In genomic region chr17:74290340-74290739, GRCh38 we compare ENCODE assay signal across 32 cellular contexts. TPM values are rescaled to one million over a fixed set of nuclear protein-coding genes. Genes with fewer than 3 reads are reported as not detected.
DNase-seq lines count a peak whose midpoint lies in the region; ATAC-seq and TF ChIP-seq lines count a peak whose summit lies in the region.
"Had no signal": no experiment of that assay in that cellular context is flagged by ENCODE, and none has a peak within 500 bp of the region (broad histone marks: within the 10 kb centered on the region; RNA-seq: fewer than 3 reads in every experiment).

No MANE protein-coding gene starts in this region.

- H3K27ac Mint-ChIP-seq in activated naive CD8-positive, alpha-beta T cell treated with anti-CD3 and anti-CD28 coated beads, Interleukin-2, amount 50 U/mL, for 24 hours, result no peak overlapping the region
- H3K27ac Mint-ChIP-seq: activated naive CD4-positive, alpha-beta T cell treated with anti-CD3 and anti-CD28 coated beads, Interleukin-2, amount 50 U/mL, for 24 hours; activated T-helper 1 cell treated with anti-CD3 and anti-CD28 coated beads, Interleukin-12 subunit alpha, Interleukin-12 subunit beta, Interleukin-2, Interleukin-4 antibody, amounts not matched to agents 30 ng/mL and 10 ng/mL and 1 ng/mL, durations not matched to agents 14 hours and 24 hours and 36 hours had no signal

- intact Hi-C loops in Panc1 (cut with micrococcal nuclease; ENCODE audit: unreplicated experiment) (no loop called here), tibial artery (cut with DNase I; ENCODE audit: low total_unique reads) (no loop called here)

- H2BK120ac ChIP-seq in neuronal stem cell (ENCODE audit: low read depth, low read length), result no peak overlapping the region

- no peak overlapping the region for H2AK5ac ChIP-seq in neuronal stem cell (ENCODE audit: low read depth, low read length)

- TF ChIP-seq CTCF in Panc1 (IDR thresholded peaks at IDR 0.05) (no peak), foreskin keratinocyte (conservative IDR thresholded peaks at IDR 0.05) (no peak), tibial artery (IDR thresholded peaks at IDR 0.05) (no peak)

- no peak overlapping the region for H3K4me3 ChIP-seq in Panc1 (ENCODE audit: low read depth in 2 of 2, low read length in 2 of 2)
- no peak overlapping the region for H3K4me3 ChIP-seq in neuronal stem cell (ENCODE audit: low read length in 2 of 2)
- no peak overlapping the region for H3K4me3 ChIP-seq in tibial artery
- H3K4me3 ChIP-seq: ascending aorta, hepatocyte, lung, skin epidermis, testis had no signal

- no peaks in the 10 kb centered on the region for H3K27me3 ChIP-seq in Panc1 (ENCODE audit: control insufficient read depth, insufficient read depth, low read length)
- peaks cover 3% of the 10 kb centered on the region for H3K27me3 ChIP-seq in foreskin keratinocyte
- H3K27me3 ChIP-seq in neuronal stem cell (ENCODE audit: control insufficient read depth in 3 of 3, insufficient read depth in 3 of 3, low read depth in 1 of 3, low read length in 3 of 3), result no peaks in the 10 kb centered on the region
- no peaks in the 10 kb centered on the region for H3K27me3 ChIP-seq in tibial artery
- H3K27me3 ChIP-seq: ascending aorta, hepatocyte, testis had no signal

- peak overlapping the region; percentile 61 for H3K18ac ChIP-seq in neuronal stem cell (ENCODE audit: low read length)

- no peak overlapping the region for H3K4ac ChIP-seq in neuronal stem cell (ENCODE audit: low read length)

- no peaks in the 10 kb centered on the region for H3K36me3 Mint-ChIP-seq in activated naive CD8-positive, alpha-beta T cell treated with anti-CD3 and anti-CD28 coated beads, Interleukin-2, amount 50 U/mL, for 24 hours (ENCODE audit: low read depth)
- H3K36me3 Mint-ChIP-seq: activated naive CD4-positive, alpha-beta T cell treated with anti-CD3 and anti-CD28 coated beads, Interleukin-2, amount 50 U/mL, for 24 hours; stimulated activated effector memory CD8-positive, alpha-beta T cell treated with anti-CD3 and anti-CD28 coated beads, Interleukin-12 subunit alpha, Interleukin-12 subunit beta, amount 100 ng/mL, for 72 hours had no signal

- H2AFZ ChIP-seq in neuronal stem cell (ENCODE audit: low read length), result peak overlapping the region; percentile 76
- H2AFZ ChIP-seq: hepatocyte had no signal

- H3K9me3 Mint-ChIP-seq in activated naive CD8-positive, alpha-beta T cell treated with anti-CD3 and anti-CD28 coated beads, Interleukin-2, amount 50 U/mL, for 24 hours, result peaks cover 4% of the 10 kb centered on the region
- H3K9me3 Mint-ChIP-seq: activated naive CD4-positive, alpha-beta T cell treated with anti-CD3 and anti-CD28 coated beads, Interleukin-2, amount 50 U/mL, for 24 hours; activated T-helper 1 cell treated with anti-CD3 and anti-CD28 coated beads, Interleukin-12 subunit alpha, Interleukin-12 subunit beta, Interleukin-2, Interleukin-4 antibody, amounts not matched to agents 30 ng/mL and 10 ng/mL and 1 ng/mL, durations not matched to agents 14 hours and 24 hours and 36 hours; central memory CD8-positive, alpha-beta T cell; neural crest cell; stimulated activated effector memory CD8-positive, alpha-beta T cell treated with anti-CD3 and anti-CD28 coated beads, Interleukin-12 subunit alpha, Interleukin-12 subunit beta, amount 100 ng/mL, for 72 hours had no signal

- DNase-seq in DMS53 (lab: John Stamatoyannopoulos, UW), result peak; percentile 26
- no peak for DNase-seq in DMS53 treated with DMSO at 0.1 percent for 48 hours (lab: John Stamatoyannopoulos, UW; ENCODE audit: unreplicated experiment)
- DNase-seq in Panc1 (ENCODE audit: low read depth, low spot score), result no peak
- peak in 1 of 2 donors; percentile 23 for DNase-seq in foreskin keratinocyte
- DNase-seq in neuronal stem cell (ENCODE audit: low spot score), result no peak
- DNase-seq in tibial artery, result no peak
- DNase-seq in activated naive CD8-positive, alpha-beta T cell treated with anti-CD3 and anti-CD28 coated beads, Interleukin-2, amount 50 U/mL, for 24 hours, result no peak
- DNase-seq: activated CD4-positive, alpha-beta T cell treated with anti-CD3 and anti-CD28 coated beads for 4 hours; Caco-2; EL; foreskin fibroblast; HCEC 1CT; KBM-7; NCI-H2171; NCI-H526 treated with DMSO at 0.1 percent for 48 hours; OCI-M1; SIG-M5; stimulated activated CD4-positive, alpha-beta T cell treated with anti-CD3 and anti-CD28 coated beads, Interleukin-1b, Interleukin-23, amount 100 ng/mL, for 48 hours; testis had no signal

- H3K27me3 Mint-ChIP-seq in activated naive CD8-positive, alpha-beta T cell treated with anti-CD3 and anti-CD28 coated beads, Interleukin-2, amount 50 U/mL, for 24 hours, result no peaks in the 10 kb centered on the region
- H3K27me3 Mint-ChIP-seq: activated naive CD4-positive, alpha-beta T cell treated with anti-CD3 and anti-CD28 coated beads, Interleukin-2, amount 50 U/mL, for 24 hours; central memory CD8-positive, alpha-beta T cell had no signal

- no peaks in the 10 kb centered on the region for H3K79me1 ChIP-seq in neuronal stem cell (ENCODE audit: low read depth, low read length)

- H3K36me3 ChIP-seq in Panc1 (ENCODE audit: control insufficient read depth, insufficient read depth, low read length) (no peaks in the 10 kb centered on the region), neuronal stem cell (replicated peaks in 1 of 2; ENCODE audit: control insufficient read depth in 2 of 2, insufficient read depth in 2 of 2, low read length in 2 of 2) (no peaks in the 10 kb centered on the region), tibial artery (no peaks in the 10 kb centered on the region)
- H3K36me3 ChIP-seq: ascending aorta had no signal

- BruUV-seq in Panc1 (replicated peaks; lab: Mats Ljungman, UMichigan), result no TSS peak

- no peaks in the 10 kb centered on the region for H3K4me1 ChIP-seq in Panc1 (ENCODE audit: control insufficient read depth, insufficient read depth, low read length)
- peaks cover 7% of the 10 kb centered on the region for H3K4me1 ChIP-seq in foreskin keratinocyte
- H3K4me1 ChIP-seq in neuronal stem cell (ENCODE audit: control insufficient read depth in 2 of 2, insufficient read depth in 1 of 2, low read depth in 1 of 2, low read length in 2 of 2), result peaks cover 2% of the 10 kb centered on the region in 2 donors
- H3K4me1 ChIP-seq in tibial artery, result no peaks in the 10 kb centered on the region
- H3K4me1 ChIP-seq: ascending aorta, Caco-2, testis had no signal

- H2BK5ac ChIP-seq in neuronal stem cell (ENCODE audit: low read length), result no peak overlapping the region

- H3K4me1 Mint-ChIP-seq in activated naive CD8-positive, alpha-beta T cell treated with anti-CD3 and anti-CD28 coated beads, Interleukin-2, amount 50 U/mL, for 24 hours, result peaks cover 20% of the 10 kb centered on the region

- ATAC-seq in Panc1 (peak; percentile 45; the same call in 1 of the 2 replicates), foreskin keratinocyte (no peak), GM19452 (IDR thresholded peaks at IDR 0.05; ENCODE audit: unreplicated experiment) (no peak)
- no peak for ATAC-seq in activated naive CD8-positive, alpha-beta T cell treated with anti-CD3 and anti-CD28 coated beads, Interleukin-2, amount 50 U/mL, for 24 hours
- ATAC-seq: stimulated activated effector memory CD8-positive, alpha-beta T cell treated with anti-CD3 and anti-CD28 coated beads, Interleukin-12 subunit alpha, Interleukin-12 subunit beta, amount 100 ng/mL, for 72 hours had no signal

- H3K4me3 Mint-ChIP-seq in activated naive CD8-positive, alpha-beta T cell treated with anti-CD3 and anti-CD28 coated beads, Interleukin-2, amount 50 U/mL, for 24 hours, result no peak overlapping the region
- H3K4me3 Mint-ChIP-seq: activated naive CD4-positive, alpha-beta T cell treated with anti-CD3 and anti-CD28 coated beads, Interleukin-2, amount 50 U/mL, for 24 hours; activated T-helper 1 cell treated with anti-CD3 and anti-CD28 coated beads, Interleukin-12 subunit alpha, Interleukin-12 subunit beta, Interleukin-2, Interleukin-4 antibody, amounts not matched to agents 30 ng/mL and 10 ng/mL and 1 ng/mL, durations not matched to agents 14 hours and 24 hours and 36 hours; central memory CD8-positive, alpha-beta T cell; neural crest cell had no signal

- POLR2A ChIA-PET in Panc1 (lab: Charles Lee), result no interaction called here

- no peak overlapping the region for H3K9ac ChIP-seq in neuronal stem cell (ENCODE audit: low read depth, low read length, poor library complexity)

- H4K91ac ChIP-seq in neuronal stem cell (ENCODE audit: low read depth, low read length, poor library complexity), result no peak overlapping the region

- H3K27ac ChIP-seq in Panc1 (ENCODE audit: low read length) (no peak overlapping the region), foreskin keratinocyte (peak overlapping the region; percentile 47), neuronal stem cell (replicated peaks; ENCODE audit: low read length) (no peak overlapping the region), tibial artery (no peak overlapping the region)
- H3K27ac ChIP-seq: 22Rv1, ascending aorta, epithelial cell of prostate, hepatocyte, skin epidermis, testis had no signal

- WGBS in neuronal stem cell (ENCODE audit: extremely low coverage in 2 of 2, insufficient read length in 2 of 2, insufficient replicate concordance in 1 of 2), 2 donors, result no CpG with 5 or more reads among the region's 11 CpGs

- no peak overlapping the region for H2BK12ac ChIP-seq in neuronal stem cell (ENCODE audit: low read length)

- no peak overlapping the region for H3K23ac ChIP-seq in neuronal stem cell (ENCODE audit: low read depth, low read length, poor library complexity)

- H4K8ac ChIP-seq in neuronal stem cell (ENCODE audit: low read depth, low read length), result no peak overlapping the region

- H3K9me3 ChIP-seq in Panc1 (ENCODE audit: control insufficient read depth, insufficient read depth, low read depth, low read length) (no peaks in the 10 kb centered on the region), neuronal stem cell (replicated peaks in 1 of 2; ENCODE audit: control insufficient read depth in 2 of 2, insufficient read depth in 1 of 2, low read depth in 1 of 2, low read length in 2 of 2) (peaks cover 1 to 3% of the 10 kb centered on the region in 2 donors), tibial artery (no peaks in the 10 kb centered on the region)
- H3K9me3 ChIP-seq: ascending aorta, Caco-2, testis had no signal

- no peak overlapping the region for H2BK15ac ChIP-seq in neuronal stem cell (ENCODE audit: low read length)

- H3K14ac ChIP-seq in neuronal stem cell (ENCODE audit: low read length), result no peak overlapping the region

- CTCF ChIA-PET in Panc1 (lab: Charles Lee), result no interaction called here

- no peak overlapping the region for H3K4me2 ChIP-seq in neuronal stem cell (ENCODE audit: insufficient read depth, low read length, poor library complexity, severe bottlenecking)
- H3K4me2 ChIP-seq: hepatocyte had no signal

- in situ Hi-C loops in Panc1 (cut with HindIII; ENCODE audit: low pct_unique_long_range_greater_than_20kb, low sequenced_read_pairs), result no loop called here

RNA-seq across cellular contexts. Expression of gene DNAI2, which starts 16.3 kb away (rescaled TPM):
- total RNA-seq in Panc1 (2021; ENCODE audit: unreplicated experiment), result not detected
- polyA plus RNA-seq in Panc1 (2012; ENCODE audit: insufficient read length), result not detected
- not detected in 2 replicates for total RNA-seq in foreskin keratinocyte
- polyA plus RNA-seq in foreskin keratinocyte, result not detected in 2 replicates
- polyA plus RNA-seq in neuronal stem cell (2013, experiment 1 of 2), result 0.04 TPM
- polyA plus RNA-seq in neuronal stem cell (2013, experiment 2 of 2), result not detected
- total RNA-seq: ascending aorta, Caco-2, hepatocyte, neural crest cell, posterior vena cava had no signal
- polyA plus RNA-seq: hepatocyte had no signal

RNA-seq across cellular contexts. Expression of gene KIF19, which starts 35.7 kb away (rescaled TPM):
- total RNA-seq in Panc1 (2021; ENCODE audit: unreplicated experiment), result not detected
- not detected for polyA plus RNA-seq in Panc1 (2012; ENCODE audit: insufficient read length)
- total RNA-seq in foreskin keratinocyte, result 0.03 and 0.04 TPM in 2 replicates
- 0.02 and 0.03 TPM in 2 replicates for polyA plus RNA-seq in foreskin keratinocyte
- polyA plus RNA-seq in neuronal stem cell (2013, experiment 1 of 2), result 0.68 TPM
- 0.57 TPM for polyA plus RNA-seq in neuronal stem cell (2013, experiment 2 of 2)
- total RNA-seq: Caco-2 had no signal
